19 cellular contexts compared by ENCODE assay signal in the genomic region with DNA sequence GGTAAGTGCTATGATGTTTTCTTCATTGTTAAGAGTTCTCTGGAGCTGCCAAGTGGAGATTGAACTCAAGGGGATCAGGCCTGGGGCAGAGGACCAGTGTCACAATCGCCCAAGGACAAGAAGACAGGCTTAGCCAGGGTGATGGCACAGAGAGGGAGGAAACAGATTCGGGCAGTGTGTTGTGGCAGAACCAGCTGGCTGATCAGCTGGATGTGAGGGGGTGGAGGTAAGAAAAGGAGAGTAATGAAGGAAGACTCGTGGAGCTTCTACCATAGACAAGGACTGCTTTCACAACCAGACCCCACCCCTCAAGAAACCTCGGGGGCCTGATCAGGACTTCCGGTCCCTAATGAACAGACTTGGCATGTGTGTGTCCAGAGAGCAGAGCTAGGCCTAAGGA.
"Had no signal": no experiment of that assay in that cellular context is flagged by ENCODE, and none has a peak within 500 bp of the region (broad histone marks: within the 10 kb centered on the region; RNA-seq: fewer than 3 reads in every experiment).

No MANE protein-coding gene starts in this region.

- DNase-seq: KBM-7, MG63, NCI-H1092 treated with DMSO at 0.1 percent for 48 hours, NCI-H1436, NCI-H187, NCI-H2029, NCI-H2081 treated with DMSO at 0.1 percent for 48 hours, NCI-H2171, NCI-H226, NCI-H446, NCI-H510A, NCI-H524 treated with DMSO at 0.1 percent for 48 hours, NCI-H69, NCI-H774, Right ventricle myocardium superior, RPMI8226, SIG-M5, SK-N-SH, SW 1271 had no signal
